In the genomic region with DNA sequence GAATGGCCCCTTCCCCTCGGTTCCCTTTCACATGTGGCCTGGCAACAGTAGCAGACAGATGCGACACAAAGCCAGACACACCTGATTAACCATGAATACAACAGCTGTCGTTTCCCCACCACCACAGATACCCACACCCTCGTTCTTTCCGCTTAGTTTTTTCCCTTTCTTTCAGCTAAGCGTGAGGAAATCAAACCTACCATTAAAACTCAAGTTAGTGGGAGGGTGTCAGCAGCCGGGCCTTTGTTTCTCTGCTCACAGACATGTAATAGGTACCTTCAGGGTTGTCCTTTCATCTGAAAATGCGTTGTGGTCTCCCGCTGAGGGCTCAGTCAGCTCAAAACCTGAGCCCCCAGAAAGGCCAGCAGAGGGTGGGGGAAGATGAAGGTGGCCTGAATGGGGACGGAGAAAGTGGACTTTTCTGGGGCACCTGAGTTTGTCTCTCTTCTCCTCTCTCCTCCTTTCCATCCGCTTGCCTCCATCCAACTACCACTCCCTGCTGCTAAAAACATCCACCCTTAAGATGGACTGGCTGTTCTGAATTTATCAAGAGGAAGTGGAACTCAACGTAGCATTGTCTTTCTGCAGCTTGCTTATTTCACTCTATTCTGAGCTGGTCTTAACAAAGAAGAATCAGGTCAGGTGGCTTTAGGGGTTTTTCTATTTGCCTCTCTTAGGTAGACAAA, we compare ENCODE assay signal across 8 cellular contexts.
DNase-seq lines count a peak whose midpoint lies in the region; ATAC-seq, FAIRE-seq and TF ChIP-seq lines count a peak whose summit lies in the region.

No MANE protein-coding gene starts in this region.

- DNase-seq in A549 (ENCODE audit: low read depth in 1 of 2, low spot score in 1 of 2), result no peak
- no peak for DNase-seq in activated T-helper 2 cell treated with anti-CD3 and anti-CD28 coated beads, Interferon-gamma antibody, Interleukin-2, Interleukin-4, amounts not matched to agents 10 μg/mL and 5 μg/mL and 100 μg/mL, durations not matched to agents 14 hours and 24 hours and 36 hours (ENCODE audit: low spot score)
- no peak for DNase-seq in NK-92 (lab: John Stamatoyannopoulos, UW; ENCODE audit: unreplicated experiment)
- DNase-seq in GM03348 (ENCODE audit: low spot score), result no peak
- DNase-seq in G401 (ENCODE audit: low spot score), result no peak

- intact Hi-C loops in activated T-helper 2 cell treated with anti-CD3 and anti-CD28 coated beads, Interferon-gamma antibody, Interleukin-2, Interleukin-4, amounts not matched to agents 10 μg/mL and 5 μg/mL and 100 μg/mL, durations not matched to agents 14 hours and 24 hours and 36 hours (cut with micrococcal nuclease), result no loop called here

- H3K9me3 Mint-ChIP-seq in activated T-helper 2 cell treated with anti-CD3 and anti-CD28 coated beads, Interferon-gamma antibody, Interleukin-2, Interleukin-4, amounts not matched to agents 10 μg/mL and 5 μg/mL and 100 μg/mL, durations not matched to agents 14 hours and 24 hours and 36 hours, result peaks cover 6% of the 10 kb centered on the region

- in situ Hi-C loops in G401 (cut with HindIII; ENCODE audit: low sequenced_read_pairs), result no loop called here

- FAIRE-seq in A549 (lab: Jason Lieb, UNC), result no peak

- TF ChIP-seq POLR2A in A549 (IDR thresholded peaks at IDR 0.05; ENCODE audit: low read length), result no peak

- ATAC-seq in A549, result no peak
- peak; percentile 58 for ATAC-seq in GM18907 (IDR thresholded peaks at IDR 0.05; ENCODE audit: unreplicated experiment)
- no peak for ATAC-seq in HG02840 (IDR thresholded peaks at IDR 0.05; ENCODE audit: low FRiP score, unreplicated experiment)

- H3K4me3 Mint-ChIP-seq in activated T-helper 2 cell treated with anti-CD3 and anti-CD28 coated beads, Interferon-gamma antibody, Interleukin-2, Interleukin-4, amounts not matched to agents 10 μg/mL and 5 μg/mL and 100 μg/mL, durations not matched to agents 14 hours and 24 hours and 36 hours (ENCODE audit: low read depth), result no peak overlapping the region

- CTCF ChIA-PET in A549 (lab: Yijun Ruan, JAX), result interaction anchor here (0.6 to 1.8 kb wide), 3 partner anchors 14 to 256 kb away, joined by 3 to 5 read pairs (median 4); no protein-coding TSS in a partner anchor

- 89% methylated on average over 12 of the region's 12 CpGs for WGBS in A549 (ENCODE audit: missing lambda C conversion rate)

- H3K27me3 Mint-ChIP-seq in activated T-helper 2 cell treated with anti-CD3 and anti-CD28 coated beads, Interferon-gamma antibody, Interleukin-2, Interleukin-4, amounts not matched to agents 10 μg/mL and 5 μg/mL and 100 μg/mL, durations not matched to agents 14 hours and 24 hours and 36 hours (ENCODE audit: low read depth), result no peaks in the 10 kb centered on the region

- H3K27ac ChIP-seq in A549 (peak overlapping the region; percentile 50 to 66; a peak in 4 of 6 replicates), KOPT-K1 (ENCODE audit: low read depth, low read length, poor library complexity, severe bottlenecking) (peak overlapping the region; percentile 74)

- H3K4me1 ChIP-seq in A549, result peaks cover 36% of the 10 kb centered on the region

- peaks cover 62% of the 10 kb centered on the region for H3K4me1 Mint-ChIP-seq in activated T-helper 2 cell treated with anti-CD3 and anti-CD28 coated beads, Interferon-gamma antibody, Interleukin-2, Interleukin-4, amounts not matched to agents 10 μg/mL and 5 μg/mL and 100 μg/mL, durations not matched to agents 14 hours and 24 hours and 36 hours (ENCODE audit: low read depth)

- POLR2A ChIA-PET in A549 (lab: Yijun Ruan, JAX), result no interaction called here

- no peaks in the 10 kb centered on the region for H3K36me3 ChIP-seq in KOPT-K1 (ENCODE audit: insufficient read depth, low read length)

- TF ChIP-seq CTCF in A549 (IDR thresholded peaks at IDR 0.05), result no peak

- TF ChIP-seq EP300 in A549 (IDR thresholded peaks at IDR 0.05), result no peak

- TF ChIP-seq RAD21 in A549 (conservative IDR thresholded peaks at IDR 0.05 in 1 of 2, IDR thresholded peaks at IDR 0.05 in 1 of 2), result no peak

- H3K9me3 ChIP-seq in A549 (no peaks in the 10 kb centered on the region; the same call in 2 of the 3 replicates), KOPT-K1 (ENCODE audit: insufficient read depth, low read length, poor library complexity, severe bottlenecking) (no peaks in the 10 kb centered on the region)

- H3K36me3 Mint-ChIP-seq in activated T-helper 2 cell treated with anti-CD3 and anti-CD28 coated beads, Interferon-gamma antibody, Interleukin-2, Interleukin-4, amounts not matched to agents 10 μg/mL and 5 μg/mL and 100 μg/mL, durations not matched to agents 14 hours and 24 hours and 36 hours (ENCODE audit: low read depth), result peaks cover 36% of the 10 kb centered on the region

- H3K4me2 ChIP-seq in A549, result no peak overlapping the region

- H3K27ac Mint-ChIP-seq in activated T-helper 2 cell treated with anti-CD3 and anti-CD28 coated beads, Interferon-gamma antibody, Interleukin-2, Interleukin-4, amounts not matched to agents 10 μg/mL and 5 μg/mL and 100 μg/mL, durations not matched to agents 14 hours and 24 hours and 36 hours, result peak overlapping the region; percentile 96

- no peak overlapping the region for H3K4me3 ChIP-seq in A549

TF ChIP-seq in A549, 52 proteins besides CTCF, POLR2A, EP300 and RAD21:
- TF ChIP-seq HOXA7 (CRISPR knock-in tag; IDR thresholded peaks at IDR 0.05), result no peak
- TF ChIP-seq FOSL2 (IDR thresholded peaks at IDR 0.05), result no peak
- TF ChIP-seq FOSL2 (CRISPR knock-in tag; IDR thresholded peaks at IDR 0.05), result no peak
- TF ChIP-seq MAZ (IDR thresholded peaks at IDR 0.05; ENCODE audit: borderline replicate concordance, low read depth, low read length), result no peak
- TF ChIP-seq ESRRA (IDR thresholded peaks at IDR 0.05; ENCODE audit: borderline replicate concordance, low read length), result no peak
- TF ChIP-seq ZC3H11A (IDR thresholded peaks at IDR 0.05), result no peak
- no peak for TF ChIP-seq RCOR1 (IDR thresholded peaks at IDR 0.05; ENCODE audit: low read depth, low read length)
- TF ChIP-seq SMC3 (IDR thresholded peaks at IDR 0.05), result no peak
- no peak for TF ChIP-seq NR3C1 (IDR thresholded peaks at IDR 0.05)
